1 cellular context compared by ENCODE assay signal in the genomic region with DNA sequence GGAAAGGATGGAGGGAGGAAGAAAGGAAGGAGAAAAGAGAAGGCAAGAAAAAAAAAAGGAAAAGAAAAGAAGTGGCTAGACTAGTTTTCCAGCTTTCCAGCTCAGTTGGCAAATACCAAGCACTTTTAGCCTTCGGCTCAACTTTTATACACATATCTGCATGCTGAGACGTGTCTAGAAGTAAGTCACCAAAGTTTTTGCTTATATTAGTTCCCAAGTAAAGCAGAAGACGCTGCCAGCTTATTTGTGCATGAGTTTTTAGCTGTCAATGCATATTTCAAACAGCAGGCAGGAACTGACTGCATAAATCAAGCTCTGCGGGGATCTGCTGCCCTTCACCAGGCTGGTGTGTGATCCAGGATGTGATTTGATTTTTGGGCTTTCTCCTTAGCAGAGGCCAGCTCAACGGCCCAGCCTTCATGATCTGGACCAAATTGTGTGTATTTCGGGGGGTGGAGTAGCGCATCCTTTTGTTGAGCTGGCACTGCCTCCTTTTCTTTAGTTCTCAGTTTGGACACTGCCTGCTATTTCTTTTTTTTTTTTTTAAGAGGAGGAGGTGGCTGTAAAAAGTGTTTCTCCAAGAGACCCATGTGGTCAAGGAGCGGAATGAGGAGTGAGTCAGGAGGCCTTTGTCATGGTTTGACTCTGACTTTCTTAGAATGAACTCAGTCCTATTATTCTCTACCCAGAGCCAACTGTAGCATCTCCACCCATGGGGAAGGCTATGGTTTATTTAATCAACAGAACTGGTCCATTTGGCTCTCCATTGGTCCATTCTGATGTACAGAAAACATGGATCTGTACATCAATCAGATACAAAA.
A peak's percentile ranks its signal among the peaks of the same experiment; 100 is the strongest.
TF ChIP-seq lines count a peak whose summit lies in the region.

No MANE protein-coding gene starts in this region.

TF ChIP-seq in WTC11, 78 proteins besides CTCF, POLR2A, EP300 and RAD21:
- TF ChIP-seq, protein P1, sequence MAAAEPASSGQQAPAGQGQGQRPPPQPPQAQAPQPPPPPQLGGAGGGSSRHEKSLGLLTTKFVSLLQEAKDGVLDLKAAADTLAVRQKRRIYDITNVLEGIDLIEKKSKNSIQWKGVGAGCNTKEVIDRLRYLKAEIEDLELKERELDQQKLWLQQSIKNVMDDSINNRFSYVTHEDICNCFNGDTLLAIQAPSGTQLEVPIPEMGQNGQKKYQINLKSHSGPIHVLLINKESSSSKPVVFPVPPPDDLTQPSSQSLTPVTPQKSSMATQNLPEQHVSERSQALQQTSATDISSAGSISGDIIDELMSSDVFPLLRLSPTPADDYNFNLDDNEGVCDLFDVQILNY (CRISPR knock-in tag; IDR thresholded peaks at IDR 0.05): no peak
- TF ChIP-seq TEAD1 (CRISPR knock-in tag; IDR thresholded peaks at IDR 0.05) (no peak), ZNF219 (CRISPR knock-in tag; IDR thresholded peaks at IDR 0.05; ENCODE audit: borderline replicate concordance) (no peak), ZNF425 (CRISPR knock-in tag; conservative IDR thresholded peaks at IDR 0.05) (no peak), RELA (CRISPR knock-in tag; IDR thresholded peaks at IDR 0.05; ENCODE audit: borderline replicate concordance) (no peak), EMX1 (CRISPR knock-in tag; IDR thresholded peaks at IDR 0.05) (no peak), SMAD3 (CRISPR knock-in tag; IDR thresholded peaks at IDR 0.05; ENCODE audit: borderline replicate concordance) (no peak)
- TF ChIP-seq, protein P2, sequence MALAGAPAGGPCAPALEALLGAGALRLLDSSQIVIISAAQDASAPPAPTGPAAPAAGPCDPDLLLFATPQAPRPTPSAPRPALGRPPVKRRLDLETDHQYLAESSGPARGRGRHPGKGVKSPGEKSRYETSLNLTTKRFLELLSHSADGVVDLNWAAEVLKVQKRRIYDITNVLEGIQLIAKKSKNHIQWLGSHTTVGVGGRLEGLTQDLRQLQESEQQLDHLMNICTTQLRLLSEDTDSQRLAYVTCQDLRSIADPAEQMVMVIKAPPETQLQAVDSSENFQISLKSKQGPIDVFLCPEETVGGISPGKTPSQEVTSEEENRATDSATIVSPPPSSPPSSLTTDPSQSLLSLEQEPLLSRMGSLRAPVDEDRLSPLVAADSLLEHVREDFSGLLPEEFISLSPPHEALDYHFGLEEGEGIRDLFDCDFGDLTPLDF (CRISPR knock-in tag; IDR thresholded peaks at IDR 0.05): no peak
- TF ChIP-seq, protein P3, sequence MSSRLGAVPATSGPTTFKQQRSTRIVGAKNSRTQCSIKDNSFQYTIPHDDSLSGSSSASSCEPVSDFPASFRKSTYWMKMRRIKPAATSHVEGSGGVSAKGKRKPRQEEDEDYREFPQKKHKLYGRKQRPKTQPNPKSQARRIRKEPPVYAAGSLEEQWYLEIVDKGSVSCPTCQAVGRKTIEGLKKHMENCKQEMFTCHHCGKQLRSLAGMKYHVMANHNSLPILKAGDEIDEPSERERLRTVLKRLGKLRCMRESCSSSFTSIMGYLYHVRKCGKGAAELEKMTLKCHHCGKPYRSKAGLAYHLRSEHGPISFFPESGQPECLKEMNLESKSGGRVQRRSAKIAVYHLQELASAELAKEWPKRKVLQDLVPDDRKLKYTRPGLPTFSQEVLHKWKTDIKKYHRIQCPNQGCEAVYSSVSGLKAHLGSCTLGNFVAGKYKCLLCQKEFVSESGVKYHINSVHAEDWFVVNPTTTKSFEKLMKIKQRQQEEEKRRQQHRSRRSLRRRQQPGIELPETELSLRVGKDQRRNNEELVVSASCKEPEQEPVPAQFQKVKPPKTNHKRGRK (CRISPR knock-in tag; IDR thresholded peaks at IDR 0.05; ENCODE audit: borderline replicate concordance): 0 out of 2 replicates have a peak, but pooled peaks have one; percentile 76
